13 cellular contexts compared by ENCODE assay signal in the genomic region with DNA sequence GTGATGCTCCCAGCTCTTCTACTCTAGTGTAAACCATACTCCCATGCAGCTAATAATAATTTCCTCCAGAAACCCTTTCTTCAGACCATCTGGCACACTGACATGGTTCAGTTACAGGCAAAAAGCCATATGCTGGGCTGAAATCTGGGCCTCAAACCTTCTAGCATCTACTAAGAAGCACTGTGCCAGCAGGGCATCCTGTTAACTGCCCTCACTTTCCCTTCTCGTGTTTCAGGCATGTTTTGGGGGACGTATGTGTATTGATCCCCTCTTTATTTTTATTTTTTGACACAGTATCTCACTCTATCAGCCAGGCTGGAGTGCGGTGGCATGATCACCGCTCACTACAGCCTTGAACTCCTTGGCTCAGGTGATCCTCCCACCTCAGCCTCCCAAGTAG. TPM values are rescaled to one million over a fixed set of nuclear protein-coding genes. Genes with fewer than 3 reads are reported as not detected.
DNase-seq lines count a peak whose midpoint lies in the region; ATAC-seq, FAIRE-seq and TF ChIP-seq lines count a peak whose summit lies in the region.
"Had no signal": no experiment of that assay in that cellular context is flagged by ENCODE, and none has a peak within 500 bp of the region (broad histone marks: within the 10 kb centered on the region; RNA-seq: fewer than 3 reads in every experiment).

No MANE protein-coding gene starts in this region.

- no peak for TF ChIP-seq EP300 in K562 (IDR thresholded peaks at IDR 0.05; ENCODE audit: low read length)

- no peaks in the 10 kb centered on the region for H3K9me3 ChIP-seq in K562 (replicated peaks; ENCODE audit: control insufficient read depth, insufficient read depth, low read depth, low read length)
- no peaks in the 10 kb centered on the region for H3K9me3 ChIP-seq in effector memory CD4-positive, alpha-beta T cell (ENCODE audit: control insufficient read depth, low read length)
- H3K9me3 ChIP-seq: stomach had no signal

- no peaks in the 10 kb centered on the region for H3K27me3 Mint-ChIP-seq in activated naive CD4-positive, alpha-beta T cell treated with anti-CD3 and anti-CD28 coated beads, Interleukin-2, amount 50 U/mL, for 24 hours
- no peaks in the 10 kb centered on the region for H3K27me3 Mint-ChIP-seq in stimulated activated naive B cell treated with anti-CD40 and anti-IgM and Interleukin-4, amounts not matched to agents 10 μg/mL and 1 μg/mL and 100 μg/mL, for 72 hours

- H3K27me3 ChIP-seq in K562 (ENCODE audit: control insufficient read depth in 2 of 2, insufficient read depth in 2 of 2, low read length in 2 of 2): no peaks in the 10 kb centered on the region
- H3K27me3 ChIP-seq in effector memory CD4-positive, alpha-beta T cell (replicated peaks; ENCODE audit: control insufficient read depth, insufficient read depth, low read length, poor library complexity, severe bottlenecking): no peaks in the 10 kb centered on the region
- H3K27me3 ChIP-seq: stomach had no signal

- TF ChIP-seq CTCF in K562 (IDR thresholded peaks at IDR 0.05 in 2 of 3, conservative IDR thresholded peaks at IDR 0.05 in 1 of 3; ENCODE audit: insufficient read depth in 2 of 3, low read depth in 1 of 3, low read length in 3 of 3): no peak

- peaks cover 55 to 60% of the 10 kb centered on the region in 2 experiments for H3K4me1 ChIP-seq in K562 (replicated peaks in 1 of 2; ENCODE audit: control insufficient read depth in 2 of 2, insufficient read depth in 2 of 2, low read length in 2 of 2)
- H3K4me1 ChIP-seq in effector memory CD4-positive, alpha-beta T cell (ENCODE audit: control insufficient read depth, insufficient read depth, low read length, poor library complexity, severe bottlenecking): peaks cover 8% of the 10 kb centered on the region

- H3K27ac Mint-ChIP-seq in activated naive CD4-positive, alpha-beta T cell treated with anti-CD3 and anti-CD28 coated beads, Interleukin-2, amount 50 U/mL, for 24 hours: peak overlapping the region; percentile 87
- H3K27ac Mint-ChIP-seq in stimulated activated naive B cell treated with anti-CD40 and anti-IgM and Interleukin-4, amounts not matched to agents 10 μg/mL and 1 μg/mL and 100 μg/mL, for 72 hours: peak overlapping the region; percentile 9

- WGBS in K562 (ENCODE audit: insufficient coverage, low coverage, missing lambda C conversion rate): 74% methylated on average over 4 of the region's 4 CpGs

- no peak for TF ChIP-seq POLR2A in K562 (conservative IDR thresholded peaks at IDR 0.05)

- H3K36me3 ChIP-seq in K562 (ENCODE audit: control insufficient read depth, insufficient read depth, low read length): peaks cover 79% of the 10 kb centered on the region
- H3K36me3 ChIP-seq in effector memory CD4-positive, alpha-beta T cell (ENCODE audit: control insufficient read depth, insufficient read depth, low read length): peaks cover 43% of the 10 kb centered on the region

- H3K9me3 Mint-ChIP-seq in activated naive CD4-positive, alpha-beta T cell treated with anti-CD3 and anti-CD28 coated beads, Interleukin-2, amount 50 U/mL, for 24 hours: no peaks in the 10 kb centered on the region
- no peaks in the 10 kb centered on the region for H3K9me3 Mint-ChIP-seq in stimulated activated naive B cell treated with anti-CD40 and anti-IgM and Interleukin-4, amounts not matched to agents 10 μg/mL and 1 μg/mL and 100 μg/mL, for 72 hours

- FAIRE-seq in K562 (lab: Jason Lieb, UNC): no peak

- TF ChIP-seq RAD21 in K562 (CRISPR knock-in tag; conservative IDR thresholded peaks at IDR 0.05 in 1 of 2, IDR thresholded peaks at IDR 0.05 in 1 of 2): no peak

- H3K36me3 Mint-ChIP-seq in activated naive CD4-positive, alpha-beta T cell treated with anti-CD3 and anti-CD28 coated beads, Interleukin-2, amount 50 U/mL, for 24 hours: peaks cover 14% of the 10 kb centered on the region
- peaks cover 52 to 74% of the 10 kb centered on the region in 2 donors for H3K36me3 Mint-ChIP-seq in stimulated activated naive B cell treated with anti-CD40 and anti-IgM and Interleukin-4, amounts not matched to agents 10 μg/mL and 1 μg/mL and 100 μg/mL, for 72 hours

- no peak overlapping the region for H3K4me3 ChIP-seq in K562
- no peak overlapping the region for H3K4me3 ChIP-seq in effector memory CD4-positive, alpha-beta T cell (ENCODE audit: insufficient read depth, low read depth, low read length, poor library complexity, severe bottlenecking)
- H3K4me3 ChIP-seq: stomach had no signal

- no peak overlapping the region for H3K4me3 Mint-ChIP-seq in activated naive CD4-positive, alpha-beta T cell treated with anti-CD3 and anti-CD28 coated beads, Interleukin-2, amount 50 U/mL, for 24 hours
- H3K4me3 Mint-ChIP-seq in stimulated activated naive B cell treated with anti-CD40 and anti-IgM and Interleukin-4, amounts not matched to agents 10 μg/mL and 1 μg/mL and 100 μg/mL, for 72 hours: no peak overlapping the region

- intact Hi-C loops in K562 (cut with micrococcal nuclease): loop anchor here (5.0 kb wide), 3 partner anchors 66 to 196 kb away; partner anchors contain the start of genes ATP6V0A1 and STAT3

- ATAC-seq in K562 (no peak), HG03571 (IDR thresholded peaks at IDR 0.05; ENCODE audit: unreplicated experiment) (no peak), HG03097 (IDR thresholded peaks at IDR 0.05; ENCODE audit: low FRiP score, unreplicated experiment) (no peak)
- no peak for ATAC-seq in stimulated activated naive B cell treated with anti-CD40 and anti-IgM and Interleukin-4, amounts not matched to agents 10 μg/mL and 1 μg/mL and 100 μg/mL, for 72 hours (replicated peaks)
- ATAC-seq: left ventricle myocardium superior had no signal

- no peaks in the 10 kb centered on the region for H3K9me1 ChIP-seq in K562 (ENCODE audit: control insufficient read depth, insufficient read depth, low read length)

- H2AFZ ChIP-seq in K562 (ENCODE audit: low read depth, low read length): no peak overlapping the region

- peak overlapping the region; percentile 100 for H3K27ac ChIP-seq in K562 (ENCODE audit: extremely low read depth, low read depth, low read length)
- H3K27ac ChIP-seq in effector memory CD4-positive, alpha-beta T cell (ENCODE audit: insufficient read depth, low read length, poor library complexity, severe bottlenecking): no peak overlapping the region

- H3K4me1 Mint-ChIP-seq in activated naive CD4-positive, alpha-beta T cell treated with anti-CD3 and anti-CD28 coated beads, Interleukin-2, amount 50 U/mL, for 24 hours: peaks cover 50% of the 10 kb centered on the region
- peaks cover 32 to 37% of the 10 kb centered on the region in 2 donors for H3K4me1 Mint-ChIP-seq in stimulated activated naive B cell treated with anti-CD40 and anti-IgM and Interleukin-4, amounts not matched to agents 10 μg/mL and 1 μg/mL and 100 μg/mL, for 72 hours

- H4K20me1 ChIP-seq in K562 (replicated peaks; ENCODE audit: control insufficient read depth, insufficient read depth, low read length): no peaks in the 10 kb centered on the region

- H3K79me2 ChIP-seq in K562 (ENCODE audit: control insufficient read depth, insufficient read depth, low read length): peaks cover 45% of the 10 kb centered on the region

- BruUV-seq in K562 (replicated peaks; lab: Mats Ljungman, UMichigan): no TSS peak

- CTCF ChIA-PET in K562 (lab: Yijun Ruan, JAX; ENCODE audit: low intra/inter-chr PET ratio): interaction anchor here (1.6 to 3.2 kb wide), 3 partner anchors 85 to 198 kb away, joined by 6 to 46 read pairs (median 43); no protein-coding TSS in a partner anchor

- in situ Hi-C loops in K562 (cut with MboI): loop anchor here (5.0 kb wide), 2 partner anchors 81 to 206 kb away; no protein-coding TSS in a partner anchor

- no peak for DNase-seq in activated naive CD4-positive, alpha-beta T cell (lab: John Stamatoyannopoulos, UW)
- DNase-seq in NCI-H524 (lab: John Stamatoyannopoulos, UW) (peak; percentile 81 to 94), K562 (ENCODE audit: extremely low read depth in 1 of 4, low spot score in 3 of 4) (no peak)
- no peak for DNase-seq in stimulated activated naive B cell treated with anti-CD40 and anti-IgM and Interleukin-4, amounts not matched to agents 10 μg/mL and 1 μg/mL and 100 μg/mL, for 72 hours
- no peak for DNase-seq in effector memory CD4-positive, alpha-beta T cell
- DNase-seq: COR-L47; effector CD8-positive, alpha-beta T cell; KBM-7; left ventricle myocardium superior; stomach had no signal

- H3K9ac ChIP-seq in K562 (ENCODE audit: insufficient read depth in 1 of 2, low read depth in 2 of 2, low read length in 2 of 2): peak overlapping the region; percentile 51 to 100; a peak in 3 of 4 replicates

- POLR2A ChIA-PET in K562 (lab: Yijun Ruan, JAX): interaction anchor here (0.6 to 1.5 kb wide), 4 partner anchors 9 to 198 kb away, joined by 3 to 6 read pairs (median 3); no protein-coding TSS in a partner anchor

- H3K4me2 ChIP-seq in K562 (ENCODE audit: insufficient read depth, low read length): no peak overlapping the region

RNA-seq across cellular contexts. Expression of gene STAT5A, which starts 33.3 kb away (rescaled TPM):
- 251 and 757 TPM in 2 replicates for total RNA-seq in K562 (2011; cell fraction: chromatin; rRNA removed; ENCODE audit: low replicate concordance)
- 428 and 505 TPM in 2 replicates for total RNA-seq in K562 (2011; cell fraction: nucleolus; rRNA removed)
- total RNA-seq in K562 (2011; cell fraction: nucleoplasm; rRNA removed): 262 and 311 TPM in 2 replicates
- total RNA-seq in K562 (2014; rRNA removed) (391 and 467 TPM in 2 replicates), K562 (2014; rRNA removed; fragmentation: Illumina TruSeq; extraction: Trizol) (156 and 174 TPM in 2 replicates), K562 (2015; rRNA removed; fragmentation: Illumina TruSeq; extraction: Trizol) (177 and 195 TPM in 2 replicates), K562 (2021) (377 and 414 TPM in 2 replicates)
- polyA plus RNA-seq in K562 (2011; rRNA removed) (131 and 196 TPM in 2 replicates), K562 (2014; fragmentation: Illumina TruSeq; extraction: Trizol) (379 and 415 TPM in 2 replicates), K562 (2014; fragmentation: Nextera tagmentation; extraction: Ambion mirVana) (10 to 100 TPM; 79.9 to 81.8 TPM), K562 (2014; rRNA removed) (239 and 248 TPM in 2 replicates)
- polyA plus RNA-seq in K562 (2011; cell fraction: cytosol; rRNA removed): 76.7 and 247 TPM in 2 replicates
- 268 and 853 TPM in 2 replicates for polyA plus RNA-seq in K562 (2011; cell fraction: nucleus; rRNA removed)
- polyA plus RNA-seq in K562 (2012): 303 and 408 TPM in 2 replicates
- 114 and 250 TPM in 2 replicates for polyA minus RNA-seq in K562 (2011; rRNA and poly(A)+ RNA removed)
- 124 and 299 TPM in 2 replicates for polyA minus RNA-seq in K562 (2011; cell fraction: cytosol; rRNA and poly(A)+ RNA removed)
- polyA minus RNA-seq in K562 (2011; cell fraction: nucleus; rRNA and poly(A)+ RNA removed): 105 and 217 TPM in 2 replicates

RNA-seq across cellular contexts. Expression of gene STAT5B, which starts 45.4 kb away (rescaled TPM):
- total RNA-seq in K562 (2011; cell fraction: chromatin; rRNA removed; ENCODE audit: low replicate concordance): 425 and 510 TPM in 2 replicates
- 258 and 266 TPM in 2 replicates for total RNA-seq in K562 (2011; cell fraction: nucleolus; rRNA removed)
- 265 and 278 TPM in 2 replicates for total RNA-seq in K562 (2011; cell fraction: nucleoplasm; rRNA removed)
- total RNA-seq in K562 (2014; rRNA removed): 92.4 and 113 TPM in 2 replicates
- total RNA-seq in K562 (2014; rRNA removed; fragmentation: Illumina TruSeq; extraction: Trizol): 75.5 and 75.7 TPM in 2 replicates
- 63.5 and 65.2 TPM in 2 replicates for total RNA-seq in K562 (2015; rRNA removed; fragmentation: Illumina TruSeq; extraction: Trizol)
- 134 TPM in 2 replicates for total RNA-seq in K562 (2021)
- 147 and 176 TPM in 2 replicates for polyA plus RNA-seq in K562 (2011; rRNA removed)
- 94.2 and 122 TPM in 2 replicates for polyA plus RNA-seq in K562 (2011; cell fraction: cytosol; rRNA removed)
- polyA plus RNA-seq in K562 (2011; cell fraction: nucleus; rRNA removed): 190 and 298 TPM in 2 replicates
- 79.5 and 138 TPM in 2 replicates for polyA plus RNA-seq in K562 (2012)
- polyA plus RNA-seq in K562 (2014; fragmentation: Illumina TruSeq; extraction: Trizol): 117 and 130 TPM in 2 replicates
- 10 to 100 TPM; 20.8 to 23.5 TPM for polyA plus RNA-seq in K562 (2014; fragmentation: Nextera tagmentation; extraction: Ambion mirVana)
- 109 and 124 TPM in 2 replicates for polyA plus RNA-seq in K562 (2014; rRNA removed)
- polyA minus RNA-seq in K562 (2011; rRNA and poly(A)+ RNA removed): 101 and 127 TPM in 2 replicates
- 79.7 and 81.7 TPM in 2 replicates for polyA minus RNA-seq in K562 (2011; cell fraction: cytosol; rRNA and poly(A)+ RNA removed)
- polyA minus RNA-seq in K562 (2011; cell fraction: nucleus; rRNA and poly(A)+ RNA removed): 54.4 and 60.3 TPM in 2 replicates

Comparison
In these comparisons a context has a peak if more than half of its experiments do, and no peak if none do; other contexts are left out.
1. DNase-seq: peak in NCI-H524 (2 of 2); none in activated naive CD4-positive, alpha-beta T cell (0 of 4), K562 (0 of 4), stimulated activated naive B cell treated with anti-CD40 and anti-IgM and Interleukin-4, amounts not matched to agents 10 μg/mL and 1 μg/mL and 100 μg/mL, for 72 hours (single experiment) and effector memory CD4-positive, alpha-beta T cell (0 of 3).